ENCODE assay signal across 10 cellular contexts in the genomic region with DNA sequence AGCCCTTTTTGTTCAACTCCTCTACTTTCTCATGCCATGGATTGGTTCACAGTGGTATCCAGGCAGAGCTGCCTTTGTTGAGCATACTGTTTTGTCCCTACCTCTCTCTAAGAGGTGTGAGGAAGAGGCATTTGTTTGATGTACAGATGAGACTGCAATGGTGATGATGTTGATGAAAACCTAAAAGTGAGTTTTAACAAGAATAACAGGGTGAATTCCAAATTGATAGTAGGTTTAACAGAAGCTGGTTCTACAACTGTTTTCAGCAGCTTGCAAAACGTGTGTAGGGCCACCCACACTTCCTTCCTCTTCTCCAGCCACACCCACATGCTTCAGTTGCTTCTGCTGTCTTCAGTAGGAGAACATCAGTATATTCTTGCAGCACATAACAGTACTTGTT. TPM values are rescaled to one million over a fixed set of nuclear protein-coding genes. Genes with fewer than 3 reads are reported as not detected.
A peak's percentile ranks its signal among the peaks of the same experiment; 100 is the strongest.
DNase-seq lines count a peak whose midpoint lies in the region; ATAC-seq and TF ChIP-seq lines count a peak whose summit lies in the region.
"Had no signal": no experiment of that assay in that cellular context is flagged by ENCODE, and none has a peak within 500 bp of the region (broad histone marks: within the 10 kb centered on the region; RNA-seq: fewer than 3 reads in every experiment).

No MANE protein-coding gene starts in this region.

- CTCF ChIA-PET in IMR-90 (lab: Yijun Ruan, JAX) = interaction anchor here (1.4 kb wide), 1 partner anchor 20 kb away, joined by 3 read pairs; no protein-coding TSS in a partner anchor

- no peak overlapping the region for H3K4me3 ChIP-seq in IMR-90 (ENCODE audit: insufficient read depth, low read depth, low read length)
- peak overlapping the region; percentile 23 for H3K4me3 ChIP-seq in left ventricle myocardium inferior
- H3K4me3 ChIP-seq: adrenal gland, pancreas had no signal

- no peak overlapping the region for H3K18ac ChIP-seq in IMR-90 (ENCODE audit: low read depth, low read length)

- dilution Hi-C loops in IMR-90 (cut with HindIII; ENCODE audit: low sequenced_read_pairs, unreplicated experiment) = no loop called here

- no peak overlapping the region for H2BK120ac ChIP-seq in IMR-90 (ENCODE audit: low read depth, low read length)

- H3K36me3 ChIP-seq in IMR-90 (ENCODE audit: control insufficient read depth, insufficient read depth, low read length) = peaks cover 5% of the 10 kb centered on the region
- H3K36me3 ChIP-seq in left ventricle myocardium inferior = no peaks in the 10 kb centered on the region
- H3K36me3 ChIP-seq: adrenal gland, pancreas had no signal

- TF ChIP-seq POLR2A in IMR-90 (IDR thresholded peaks at IDR 0.05; ENCODE audit: low read depth, low read length) = no peak

- H3K9ac ChIP-seq in IMR-90 (ENCODE audit: low read depth, low read length) = no peak overlapping the region

- H3K9me3 ChIP-seq in IMR-90 (ENCODE audit: control insufficient read depth, insufficient read depth, low read length) (no peaks in the 10 kb centered on the region), left ventricle myocardium inferior (replicated peaks) (no peaks in the 10 kb centered on the region)
- H3K9me3 ChIP-seq: adrenal gland, pancreas had no signal

- H2AFZ ChIP-seq in IMR-90 (replicated peaks; ENCODE audit: low read length, poor library complexity) = no peak overlapping the region

- H3K27ac ChIP-seq in IMR-90 (ENCODE audit: insufficient read depth, low read length) (no peak overlapping the region), left ventricle myocardium inferior (replicated peaks) (peak overlapping the region; percentile 16)
- H3K27ac ChIP-seq: adrenal gland had no signal

- H3K4ac ChIP-seq in IMR-90 (ENCODE audit: low read depth, low read length) = no peak overlapping the region

- no peak overlapping the region for H4K5ac ChIP-seq in IMR-90 (ENCODE audit: low read depth, low read length)

- no peak overlapping the region for H2BK20ac ChIP-seq in IMR-90 (ENCODE audit: low read depth, low read length)

- no peak for TF ChIP-seq RAD21 in IMR-90 (IDR thresholded peaks at IDR 0.05; ENCODE audit: low read length)

- peaks cover 26% of the 10 kb centered on the region for H3K9me1 ChIP-seq in IMR-90 (ENCODE audit: insufficient read depth, low read length)

- POLR2A ChIA-PET in IMR-90 (lab: Charles Lee; ENCODE audit: unreplicated experiment) = no interaction called here

- WGBS in IMR-90 (ENCODE audit: extremely low coverage in 2 of 2, insufficient read length in 1 of 2), 2 experiments = no CpG with 5 or more reads among the region's 1 CpG

- no peak overlapping the region for H3K23ac ChIP-seq in IMR-90 (ENCODE audit: low read depth, low read length)

- no TSS peak for BruUV-seq in IMR-90 (replicated peaks; lab: Mats Ljungman, UMichigan)

- H3K4me1 Mint-ChIP-seq in type B pancreatic cell (ENCODE audit: unreplicated experiment) = peaks cover 21% of the 10 kb centered on the region

- peak overlapping the region; percentile 20 for H3K27ac Mint-ChIP-seq in type B pancreatic cell

- H2AK9ac ChIP-seq in IMR-90 (replicated peaks; ENCODE audit: low read depth, low read length, poor library complexity) = no peak overlapping the region

- H4K20me1 ChIP-seq in IMR-90 (ENCODE audit: insufficient read depth, low read length) = peaks cover 46% of the 10 kb centered on the region; the same call in 1 of the 2 replicates

- no peaks in the 10 kb centered on the region for H3K27me3 Mint-ChIP-seq in type B pancreatic cell

- H3K14ac ChIP-seq in IMR-90 (replicated peaks; ENCODE audit: low read depth, low read length) = 0 out of 2 replicates have a peak overlapping the region, but pooled peaks have one; percentile 57

- H3K4me2 ChIP-seq in IMR-90 (ENCODE audit: low read depth, low read length) = peak overlapping the region; percentile 58; the same call in 1 of the 2 replicates

- in situ Hi-C loops in IMR-90 (cut with MboI; ENCODE audit: low sequenced_read_pairs) = no loop called here

- H4K91ac ChIP-seq in IMR-90 (ENCODE audit: insufficient read depth, low read depth, low read length) = no peak overlapping the region

- H3K9me3 Mint-ChIP-seq in type B pancreatic cell = no peaks in the 10 kb centered on the region

- H3K79me1 ChIP-seq in IMR-90 (ENCODE audit: low read depth in 1 of 2, low read length in 2 of 2) = peaks cover 18 to 58% of the 10 kb centered on the region in 2 experiments; a peak in 3 of 4 replicates

- no peak overlapping the region for H3K56ac ChIP-seq in IMR-90 (ENCODE audit: extremely low read depth, insufficient read depth, low read length)

- TF ChIP-seq CTCF in GM20000 (IDR thresholded peaks at IDR 0.05; ENCODE audit: extremely low read depth, missing control alignments) (no peak), IMR-90 (conservative IDR thresholded peaks at IDR 0.05; ENCODE audit: low read depth, low read length) (no peak), left ventricle myocardium inferior (IDR thresholded peaks at IDR 0.05; ENCODE audit: borderline replicate concordance) (no peak), type B pancreatic cell (conservative IDR thresholded peaks at IDR 0.05) (no peak)

- peaks cover 9% of the 10 kb centered on the region for H3K4me1 ChIP-seq in IMR-90 (ENCODE audit: control insufficient read depth, insufficient read depth, low read length)
- peaks cover 100% of the 10 kb centered on the region for H3K4me1 ChIP-seq in left ventricle myocardium inferior

- H4K8ac ChIP-seq in IMR-90 (ENCODE audit: low read depth in 2 of 2, low read length in 2 of 2) = no peak overlapping the region; a peak in 1 of 4 replicates

- no peak for ATAC-seq in IMR-90 (ENCODE audit: low read depth)

- DNase-seq in AML-193 (lab: John Stamatoyannopoulos, UW) (peak; percentile 96 to 99), GM20000 (ENCODE audit: low spot score) (peak; percentile 43), IMR-90 (peak; percentile 23), left ventricle myocardium inferior (no peak), type B pancreatic cell (ENCODE audit: extremely low spot score, unreplicated experiment) (no peak), NCI-H510A treated with DMSO at 0.1 percent for 48 hours (lab: John Stamatoyannopoulos, UW) (no peak), ureter (ENCODE audit: low spot score) (no peak)
- DNase-seq in activated CD4-positive, alpha-beta T cell treated with anti-CD3 and anti-CD28 coated beads, Interleukin-2, amount 50 U/mL, for 48 hours = peak; percentile 17 to 38
- DNase-seq: pancreas had no signal

- intact Hi-C loops in IMR-90 (cut with micrococcal nuclease) = no loop called here
- intact Hi-C loops in left ventricle myocardium inferior (cut with micrococcal nuclease) = loop anchor here (10.0 kb wide), 1 partner anchor 208 kb away; no protein-coding TSS in a partner anchor

- no peak overlapping the region for H2AK5ac ChIP-seq in IMR-90 (ENCODE audit: low read depth, low read length)

- H3K27me3 ChIP-seq in IMR-90 (ENCODE audit: control insufficient read depth, insufficient read depth, low read length) (no peaks in the 10 kb centered on the region), left ventricle myocardium inferior (ENCODE audit: low read depth) (no peaks in the 10 kb centered on the region)
- H3K27me3 ChIP-seq: adrenal gland, pancreas had no signal

- no peak overlapping the region for H2BK15ac ChIP-seq in IMR-90 (ENCODE audit: low read depth, low read length)

- no peak overlapping the region for H2BK5ac ChIP-seq in IMR-90 (ENCODE audit: low read depth, low read length, poor library complexity, severe bottlenecking)

- H3K4me3 Mint-ChIP-seq in type B pancreatic cell = no peak overlapping the region

- no peaks in the 10 kb centered on the region for H3K36me3 Mint-ChIP-seq in type B pancreatic cell

TF ChIP-seq in IMR-90, 13 proteins besides CTCF, POLR2A, EP300 and RAD21:
- TF ChIP-seq BHLHE40 (IDR thresholded peaks at IDR 0.05; ENCODE audit: low read depth, low read length) (no peak), SMC3 (IDR thresholded peaks at IDR 0.05; ENCODE audit: low read depth, low read length) (no peak), MXI1 (IDR thresholded peaks at IDR 0.05; ENCODE audit: borderline replicate concordance, low read depth, low read length) (no peak), CEBPB (IDR thresholded peaks at IDR 0.05; ENCODE audit: low read depth, low read length) (no peak), RFX5 (IDR thresholded peaks at IDR 0.05; ENCODE audit: low read depth, low read length) (no peak), FOS (IDR thresholded peaks at IDR 0.05; ENCODE audit: low read depth, low read length) (no peak), CHD1 (IDR thresholded peaks at IDR 0.05; ENCODE audit: low read depth, low read length) (no peak), MAZ (IDR thresholded peaks at IDR 0.05; ENCODE audit: borderline replicate concordance, low read depth, low read length) (no peak), NFE2L2 (IDR thresholded peaks at IDR 0.05; ENCODE audit: low read depth, low read length) (no peak), MAFK (IDR thresholded peaks at IDR 0.05; ENCODE audit: low read depth, low read length) (no peak), RCOR1 (IDR thresholded peaks at IDR 0.05; ENCODE audit: insufficient replicate concordance, low read length) (no peak)
- TF ChIP-seq, protein P1, sequence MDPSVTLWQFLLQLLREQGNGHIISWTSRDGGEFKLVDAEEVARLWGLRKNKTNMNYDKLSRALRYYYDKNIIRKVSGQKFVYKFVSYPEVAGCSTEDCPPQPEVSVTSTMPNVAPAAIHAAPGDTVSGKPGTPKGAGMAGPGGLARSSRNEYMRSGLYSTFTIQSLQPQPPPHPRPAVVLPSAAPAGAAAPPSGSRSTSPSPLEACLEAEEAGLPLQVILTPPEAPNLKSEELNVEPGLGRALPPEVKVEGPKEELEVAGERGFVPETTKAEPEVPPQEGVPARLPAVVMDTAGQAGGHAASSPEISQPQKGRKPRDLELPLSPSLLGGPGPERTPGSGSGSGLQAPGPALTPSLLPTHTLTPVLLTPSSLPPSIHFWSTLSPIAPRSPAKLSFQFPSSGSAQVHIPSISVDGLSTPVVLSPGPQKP (IDR thresholded peaks at IDR 0.05; ENCODE audit: borderline replicate concordance, low read depth, low read length) = no peak
- TF ChIP-seq, protein P2, sequence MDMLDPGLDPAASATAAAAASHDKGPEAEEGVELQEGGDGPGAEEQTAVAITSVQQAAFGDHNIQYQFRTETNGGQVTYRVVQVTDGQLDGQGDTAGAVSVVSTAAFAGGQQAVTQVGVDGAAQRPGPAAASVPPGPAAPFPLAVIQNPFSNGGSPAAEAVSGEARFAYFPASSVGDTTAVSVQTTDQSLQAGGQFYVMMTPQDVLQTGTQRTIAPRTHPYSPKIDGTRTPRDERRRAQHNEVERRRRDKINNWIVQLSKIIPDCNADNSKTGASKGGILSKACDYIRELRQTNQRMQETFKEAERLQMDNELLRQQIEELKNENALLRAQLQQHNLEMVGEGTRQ (IDR thresholded peaks at IDR 0.05; ENCODE audit: low read depth, low read length) = no peak

RNA-seq across cellular contexts. Expression of a gene that starts 10.2 kb away (rescaled TPM):
- 20.6 and 23.1 TPM in 2 replicates for total RNA-seq in IMR-90 (2012; rRNA removed)
- polyA plus RNA-seq in IMR-90 (2012; rRNA removed) = 4.7 and 5.9 TPM in 2 replicates
- polyA plus RNA-seq in IMR-90 (2012; cell fraction: cytosol; rRNA removed) = 1.5 and 3.2 TPM in 2 replicates
- polyA plus RNA-seq in IMR-90 (2012; cell fraction: nucleus; rRNA removed; ENCODE audit: low replicate concordance) = 9.9 and 18.3 TPM in 2 replicates
- total RNA-seq in left ventricle myocardium inferior = 23.1 TPM
- total RNA-seq in type B pancreatic cell (ENCODE audit: low replicate concordance) = 17.6 and 23.6 TPM in 2 replicates
- 51.4 TPM for total RNA-seq in ureter

Comparison
In these comparisons a context has a peak if more than half of its experiments do, and no peak if none do; other contexts are left out.
1. DNase-seq: peak in AML-193 (2 of 2), GM20000 (single experiment), IMR-90 (single experiment) and activated CD4-positive, alpha-beta T cell treated with anti-CD3 and anti-CD28 coated beads, Interleukin-2, amount 50 U/mL, for 48 hours (2 of 2); none in left ventricle myocardium inferior (single experiment), type B pancreatic cell (single experiment), NCI-H510A treated with DMSO at 0.1 percent for 48 hours (single experiment) and ureter (single experiment).